23 cellular contexts compared by ENCODE assay signal in the genomic region with DNA sequence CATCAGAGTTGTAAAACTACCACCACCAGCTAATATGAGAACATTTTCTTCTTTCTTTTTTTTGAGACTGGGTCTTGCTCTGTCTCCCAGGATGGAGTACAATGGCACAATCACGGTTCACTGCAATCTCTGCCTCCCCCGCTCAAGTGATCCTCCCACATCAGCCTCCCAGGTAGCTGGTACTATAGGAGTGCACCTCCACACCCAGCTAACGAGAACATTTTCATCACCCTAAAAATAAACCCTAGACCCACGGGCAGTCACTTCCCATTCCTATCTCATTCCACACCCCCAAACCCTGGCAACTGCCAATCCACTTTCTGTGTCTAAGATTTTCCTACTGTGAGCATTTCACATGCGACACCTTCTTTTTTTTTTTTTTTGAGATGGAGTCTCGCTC.
A peak's percentile ranks its signal among the peaks of the same experiment; 100 is the strongest.
DNase-seq lines count a peak whose midpoint lies in the region; ATAC-seq and TF ChIP-seq lines count a peak whose summit lies in the region.
"Had no signal": no experiment of that assay in that cellular context is flagged by ENCODE, and none has a peak within 500 bp of the region (broad histone marks: within the 10 kb centered on the region; RNA-seq: fewer than 3 reads in every experiment).

No MANE protein-coding gene starts in this region.

- no peaks in the 10 kb centered on the region for H3K9me3 ChIP-seq in CD4-positive, alpha-beta T cell (ENCODE audit: control insufficient read depth, low read length)
- H3K9me3 ChIP-seq: BLaER1, HAP-1 had no signal

- DNase-seq in T-helper 2 cell treated with Interferon-gamma antibody and Interleukin-4, amounts not matched to agents 5 μg/mL and 100 μg/mL, for 36 hours (ENCODE audit: low spot score), result no peak
- DNase-seq in T-helper 2 cell (no peak), neural crest cell (ENCODE audit: low read depth, low spot score) (no peak), middle frontal gyrus (ENCODE audit: extremely low spot score, low spot score) (no peak), T-helper 9 cell (no peak)
- DNase-seq in CD4-positive, alpha-beta T cell, result no peak
- no peak for DNase-seq in activated naive CD8-positive, alpha-beta T cell treated with anti-CD3 and anti-CD28 coated beads, Interleukin-2, amount 10 ng/mL, durations not matched to agents 7 days and 5 days
- no peak for DNase-seq in natural killer cell treated with Interleukin-12 subunit alpha and Interleukin-12 subunit beta and Interleukin-15 and Interleukin-18, amount 100 ng/mL, for 72 hours (ENCODE audit: low spot score)
- DNase-seq: ACHN; CD8-positive, alpha-beta memory T cell; MV-4-11; NCI-H1105 treated with DMSO at 0.1 percent for 48 hours; NCI-H2029 treated with DMSO at 0.1 percent for 48 hours; NCI-H226; NCI-H510A treated with DMSO at 0.1 percent for 48 hours; NCI-H748 treated with DMSO at 0.1 percent for 48 hours; SIG-M5 had no signal

- no peaks in the 10 kb centered on the region for H3K4me1 Mint-ChIP-seq in T-helper 2 cell treated with Interferon-gamma antibody and Interleukin-4, amounts not matched to agents 5 μg/mL and 100 μg/mL, for 36 hours (ENCODE audit: low read depth)
- H3K4me1 Mint-ChIP-seq in CD4-positive, alpha-beta T cell (ENCODE audit: low read depth), result no peaks in the 10 kb centered on the region
- H3K4me1 Mint-ChIP-seq in activated naive CD8-positive, alpha-beta T cell treated with anti-CD3 and anti-CD28 coated beads, Interleukin-2, amount 10 ng/mL, durations not matched to agents 7 days and 5 days, result peaks cover 1% of the 10 kb centered on the region
- H3K4me1 Mint-ChIP-seq in neural crest cell, result peaks cover 17% of the 10 kb centered on the region
- H3K4me1 Mint-ChIP-seq in natural killer cell treated with Interleukin-12 subunit alpha and Interleukin-12 subunit beta and Interleukin-15 and Interleukin-18, amount 100 ng/mL, for 72 hours (ENCODE audit: low read depth in 2 of 2), result peaks cover 17 to 25% of the 10 kb centered on the region in 2 donors
- H3K4me1 Mint-ChIP-seq: GM23338 had no signal

- no peaks in the 10 kb centered on the region for H3K27me3 ChIP-seq in CD4-positive, alpha-beta T cell (ENCODE audit: control insufficient read depth, insufficient read depth, low read length)
- H3K27me3 ChIP-seq: BLaER1 had no signal

- CTCF ChIA-PET in CD4-positive, alpha-beta T cell (lab: Charles Lee), result interaction anchor here (1.3 kb wide), 1 partner anchor 22 kb away, joined by 3 read pairs; no protein-coding TSS in a partner anchor

- no peak overlapping the region for H3K4me3 Mint-ChIP-seq in T-helper 2 cell treated with Interferon-gamma antibody and Interleukin-4, amounts not matched to agents 5 μg/mL and 100 μg/mL, for 36 hours
- H3K4me3 Mint-ChIP-seq in CD4-positive, alpha-beta T cell, result no peak overlapping the region
- no peak overlapping the region for H3K4me3 Mint-ChIP-seq in activated naive CD8-positive, alpha-beta T cell treated with anti-CD3 and anti-CD28 coated beads, Interleukin-2, amount 10 ng/mL, durations not matched to agents 7 days and 5 days
- no peak overlapping the region for H3K4me3 Mint-ChIP-seq in neural crest cell
- H3K4me3 Mint-ChIP-seq in natural killer cell treated with Interleukin-12 subunit alpha and Interleukin-12 subunit beta and Interleukin-15 and Interleukin-18, amount 100 ng/mL, for 72 hours, result no peak overlapping the region
- H3K4me3 Mint-ChIP-seq: GM23338, IgD-negative memory B cell had no signal

- no peaks in the 10 kb centered on the region for H3K9me3 Mint-ChIP-seq in T-helper 2 cell treated with Interferon-gamma antibody and Interleukin-4, amounts not matched to agents 5 μg/mL and 100 μg/mL, for 36 hours
- no peaks in the 10 kb centered on the region for H3K9me3 Mint-ChIP-seq in CD4-positive, alpha-beta T cell
- no peaks in the 10 kb centered on the region for H3K9me3 Mint-ChIP-seq in activated naive CD8-positive, alpha-beta T cell treated with anti-CD3 and anti-CD28 coated beads, Interleukin-2, amount 10 ng/mL, durations not matched to agents 7 days and 5 days
- no peaks in the 10 kb centered on the region for H3K9me3 Mint-ChIP-seq in neural crest cell
- no peaks in the 10 kb centered on the region for H3K9me3 Mint-ChIP-seq in natural killer cell treated with Interleukin-12 subunit alpha and Interleukin-12 subunit beta and Interleukin-15 and Interleukin-18, amount 100 ng/mL, for 72 hours
- H3K9me3 Mint-ChIP-seq: GM23338, IgD-negative memory B cell had no signal

- peaks cover 11% of the 10 kb centered on the region for H3K36me3 Mint-ChIP-seq in T-helper 2 cell treated with Interferon-gamma antibody and Interleukin-4, amounts not matched to agents 5 μg/mL and 100 μg/mL, for 36 hours (ENCODE audit: low read depth)
- peaks cover 50% of the 10 kb centered on the region for H3K36me3 Mint-ChIP-seq in CD4-positive, alpha-beta T cell (ENCODE audit: low read depth)
- H3K36me3 Mint-ChIP-seq in activated naive CD8-positive, alpha-beta T cell treated with anti-CD3 and anti-CD28 coated beads, Interleukin-2, amount 10 ng/mL, durations not matched to agents 7 days and 5 days, result peaks cover 13% of the 10 kb centered on the region
- peaks cover 2% of the 10 kb centered on the region for H3K36me3 Mint-ChIP-seq in neural crest cell (ENCODE audit: low read depth)
- H3K36me3 Mint-ChIP-seq in natural killer cell treated with Interleukin-12 subunit alpha and Interleukin-12 subunit beta and Interleukin-15 and Interleukin-18, amount 100 ng/mL, for 72 hours, result no peaks in the 10 kb centered on the region

- no peaks in the 10 kb centered on the region for H3K27me3 Mint-ChIP-seq in T-helper 2 cell treated with Interferon-gamma antibody and Interleukin-4, amounts not matched to agents 5 μg/mL and 100 μg/mL, for 36 hours (ENCODE audit: low read depth)
- no peaks in the 10 kb centered on the region for H3K27me3 Mint-ChIP-seq in CD4-positive, alpha-beta T cell
- no peaks in the 10 kb centered on the region for H3K27me3 Mint-ChIP-seq in activated naive CD8-positive, alpha-beta T cell treated with anti-CD3 and anti-CD28 coated beads, Interleukin-2, amount 10 ng/mL, durations not matched to agents 7 days and 5 days
- no peaks in the 10 kb centered on the region for H3K27me3 Mint-ChIP-seq in neural crest cell (ENCODE audit: low read depth)
- H3K27me3 Mint-ChIP-seq in natural killer cell treated with Interleukin-12 subunit alpha and Interleukin-12 subunit beta and Interleukin-15 and Interleukin-18, amount 100 ng/mL, for 72 hours, result no peaks in the 10 kb centered on the region
- H3K27me3 Mint-ChIP-seq: IgD-negative memory B cell had no signal

- H3K27ac ChIP-seq in CD4-positive, alpha-beta T cell (ENCODE audit: low read depth, low read length), result no peak overlapping the region
- H3K27ac ChIP-seq: 22Rv1, BLaER1, RWPE1 had no signal

- intact Hi-C loops in CD4-positive, alpha-beta T cell (cut with DNase I, micrococcal nuclease), result no loop called here

- peak overlapping the region; percentile 52 for H3K27ac Mint-ChIP-seq in T-helper 2 cell treated with Interferon-gamma antibody and Interleukin-4, amounts not matched to agents 5 μg/mL and 100 μg/mL, for 36 hours
- peak overlapping the region; percentile 39 for H3K27ac Mint-ChIP-seq in CD4-positive, alpha-beta T cell
- H3K27ac Mint-ChIP-seq in activated naive CD8-positive, alpha-beta T cell treated with anti-CD3 and anti-CD28 coated beads, Interleukin-2, amount 10 ng/mL, durations not matched to agents 7 days and 5 days, result peak overlapping the region; percentile 16
- H3K27ac Mint-ChIP-seq in neural crest cell (ENCODE audit: unreplicated experiment), result peak overlapping the region; percentile 47
- H3K27ac Mint-ChIP-seq in natural killer cell treated with Interleukin-12 subunit alpha and Interleukin-12 subunit beta and Interleukin-15 and Interleukin-18, amount 100 ng/mL, for 72 hours, result peak overlapping the region in 1 of 2 donors; percentile 40
- H3K27ac Mint-ChIP-seq: GM23338 had no signal

- no peak for TF ChIP-seq CTCF in CD4-positive, alpha-beta T cell (IDR thresholded peaks at IDR 0.05)
- no peak for TF ChIP-seq CTCF in neural crest cell (conservative IDR thresholded peaks at IDR 0.05)

- POLR2A ChIA-PET in CD4-positive, alpha-beta T cell (lab: Charles Lee), result interaction anchor here (1.2 kb wide), 1 partner anchor 202 kb away, joined by 4 read pairs; no protein-coding TSS in a partner anchor
- POLR2A ChIA-PET in activated naive CD8-positive, alpha-beta T cell treated with anti-CD3 and anti-CD28 coated beads, Interleukin-2, amount 10 ng/mL, durations not matched to agents 7 days and 5 days (lab: Charles Lee), result no interaction called here

- no peak for ATAC-seq in CD4-positive, alpha-beta T cell (ENCODE audit: poor library complexity)
- ATAC-seq in activated naive CD8-positive, alpha-beta T cell treated with anti-CD3 and anti-CD28 coated beads, Interleukin-2, amount 10 ng/mL, durations not matched to agents 7 days and 5 days (ENCODE audit: low read depth), result no peak
- no peak for ATAC-seq in natural killer cell treated with Interleukin-12 subunit alpha and Interleukin-12 subunit beta and Interleukin-15 and Interleukin-18, amount 100 ng/mL, for 72 hours
- ATAC-seq: GM23338 had no signal
